In the genomic region with DNA sequence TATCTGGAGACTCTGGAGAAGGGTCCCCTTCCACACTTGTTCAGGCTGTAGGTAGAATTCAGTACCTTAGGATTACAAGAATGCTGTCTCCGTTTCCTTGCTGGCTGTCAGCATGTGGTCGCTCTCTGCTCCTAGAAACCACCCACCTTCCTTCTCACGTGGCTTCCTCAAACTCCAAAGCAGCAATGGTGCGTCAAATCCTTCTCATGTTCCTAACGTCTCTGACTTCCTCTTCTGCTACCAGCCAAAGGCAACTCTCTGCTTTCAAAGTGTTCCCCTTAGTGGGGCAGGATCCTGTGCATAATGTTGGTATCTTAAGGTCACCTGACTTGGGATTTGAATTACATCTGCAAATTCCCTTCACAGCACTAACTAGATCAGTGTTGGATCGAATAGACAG, we compare ENCODE assay signal across 20 cellular contexts. TPM values are rescaled to one million over a fixed set of nuclear protein-coding genes. Genes with fewer than 3 reads are reported as not detected.
DNase-seq lines count a peak whose midpoint lies in the region; ATAC-seq and TF ChIP-seq lines count a peak whose summit lies in the region.
"Had no signal": no experiment of that assay in that cellular context is flagged by ENCODE, and none has a peak within 500 bp of the region (broad histone marks: within the 10 kb centered on the region; RNA-seq: fewer than 3 reads in every experiment).

No MANE protein-coding gene starts in this region.

- H3K27me3 Mint-ChIP-seq in stimulated activated naive CD8-positive, alpha-beta T cell treated with anti-CD3 and anti-CD28 coated beads, Interleukin-15, amount 100 ng/mL, for 72 hours: peaks cover 25% of the 10 kb centered on the region
- H3K27me3 Mint-ChIP-seq in WTC11 (ENCODE audit: low read depth): no peaks in the 10 kb centered on the region
- H3K27me3 Mint-ChIP-seq in activated CD4-positive, alpha-beta T cell treated with anti-CD3 and anti-CD28 coated beads, Interleukin-2, amount 10 ng/mL, durations not matched to agents 7 days and 5 days: peaks cover 23% of the 10 kb centered on the region

- CTCF ChIA-PET in WTC11 (lab: Charles Lee): interaction anchor here (1.5 kb wide), 1 partner anchor 17 kb away, joined by 6 read pairs; no protein-coding TSS in a partner anchor
- CTCF ChIA-PET in activated CD4-positive, alpha-beta T cell treated with anti-CD3 and anti-CD28 coated beads, Interleukin-2, amount 10 ng/mL, durations not matched to agents 7 days and 5 days (lab: Charles Lee): interaction anchor here (0.9 to 1.7 kb wide), 3 partner anchors 16 to 34 kb away, joined by 3 to 5 read pairs (median 3); no protein-coding TSS in a partner anchor

- ATAC-seq in stimulated activated naive CD8-positive, alpha-beta T cell treated with anti-CD3 and anti-CD28 coated beads, Interleukin-15, amount 100 ng/mL, for 72 hours: no peak
- ATAC-seq in stimulated activated naive CD8-positive, alpha-beta T cell treated with anti-CD3 and anti-CD28 coated beads, Interleukin-15, Interleukin-2, amounts not matched to agents 100 U/mL and 50 U/mL, for 24 hours: no peak
- ATAC-seq in WTC11 (no peak), GM21723 (IDR thresholded peaks at IDR 0.05; ENCODE audit: unreplicated experiment) (no peak)

- no peak for DNase-seq in stimulated activated naive CD8-positive, alpha-beta T cell treated with anti-CD3 and anti-CD28 coated beads, Interleukin-15, amount 100 ng/mL, for 72 hours
- DNase-seq in stimulated activated naive CD8-positive, alpha-beta T cell treated with anti-CD3 and anti-CD28 coated beads, Interleukin-15, Interleukin-2, amounts not matched to agents 100 U/mL and 50 U/mL, for 24 hours: no peak
- DNase-seq in NB4 (ENCODE audit: low read depth) (peak; percentile 34), WTC11 (ENCODE audit: low spot score) (no peak), cardiac septum (ENCODE audit: low spot score) (no peak), germinal center (ENCODE audit: low spot score) (no peak)
- DNase-seq in activated CD4-positive, alpha-beta T cell treated with anti-CD3 and anti-CD28 coated beads, Interleukin-2, amount 10 ng/mL, durations not matched to agents 7 days and 5 days: no peak
- DNase-seq: C1 segment of cervical spinal cord, DND-41, GDM1, KG1, NCI-H1417 treated with DMSO at 0.1 percent for 48 hours, NCI-H1930, NCI-H446, PC-9 had no signal

- no peak overlapping the region for H3K4me3 ChIP-seq in NB4 (ENCODE audit: low read depth, low read length)
- H3K4me3 ChIP-seq: HAP-1, PC-9, SJSA1 had no signal

- no peak for TF ChIP-seq POLR2A in NB4 (IDR thresholded peaks at IDR 0.05; ENCODE audit: extremely low read depth, insufficient read length)

- peaks cover 6% of the 10 kb centered on the region for H3K4me1 Mint-ChIP-seq in stimulated activated naive CD8-positive, alpha-beta T cell treated with anti-CD3 and anti-CD28 coated beads, Interleukin-15, amount 100 ng/mL, for 72 hours
- peaks cover 22% of the 10 kb centered on the region for H3K4me1 Mint-ChIP-seq in WTC11
- peaks cover 3% of the 10 kb centered on the region for H3K4me1 Mint-ChIP-seq in activated CD4-positive, alpha-beta T cell treated with anti-CD3 and anti-CD28 coated beads, Interleukin-2, amount 10 ng/mL, durations not matched to agents 7 days and 5 days

- no peaks in the 10 kb centered on the region for H3K9me3 Mint-ChIP-seq in stimulated activated naive CD8-positive, alpha-beta T cell treated with anti-CD3 and anti-CD28 coated beads, Interleukin-15, amount 100 ng/mL, for 72 hours
- H3K9me3 Mint-ChIP-seq in WTC11: no peaks in the 10 kb centered on the region
- no peaks in the 10 kb centered on the region for H3K9me3 Mint-ChIP-seq in activated CD4-positive, alpha-beta T cell treated with anti-CD3 and anti-CD28 coated beads, Interleukin-2, amount 10 ng/mL, durations not matched to agents 7 days and 5 days

- no peaks in the 10 kb centered on the region for H3K36me3 Mint-ChIP-seq in WTC11
- no peaks in the 10 kb centered on the region for H3K36me3 Mint-ChIP-seq in activated CD4-positive, alpha-beta T cell treated with anti-CD3 and anti-CD28 coated beads, Interleukin-2, amount 10 ng/mL, durations not matched to agents 7 days and 5 days (ENCODE audit: low read depth)

- intact Hi-C loops in cardiac septum (cut with DNase I): no loop called here

- POLR2A ChIA-PET in WTC11 (lab: Charles Lee): no interaction called here
- POLR2A ChIA-PET in activated CD4-positive, alpha-beta T cell treated with anti-CD3 and anti-CD28 coated beads, Interleukin-2, amount 10 ng/mL, durations not matched to agents 7 days and 5 days (lab: Charles Lee): no interaction called here

- H3K4me3 Mint-ChIP-seq in stimulated activated naive CD8-positive, alpha-beta T cell treated with anti-CD3 and anti-CD28 coated beads, Interleukin-15, amount 100 ng/mL, for 72 hours: no peak overlapping the region
- no peak overlapping the region for H3K4me3 Mint-ChIP-seq in WTC11
- H3K4me3 Mint-ChIP-seq in activated CD4-positive, alpha-beta T cell treated with anti-CD3 and anti-CD28 coated beads, Interleukin-2, amount 10 ng/mL, durations not matched to agents 7 days and 5 days: no peak overlapping the region

- no peak for TF ChIP-seq CTCF in NB4 (IDR thresholded peaks at IDR 0.05; ENCODE audit: low read depth, low read length)
- TF ChIP-seq CTCF in WTC11 (IDR thresholded peaks at IDR 0.05): no peak

- H3K27ac Mint-ChIP-seq in stimulated activated naive CD8-positive, alpha-beta T cell treated with anti-CD3 and anti-CD28 coated beads, Interleukin-15, amount 100 ng/mL, for 72 hours: peak overlapping the region; percentile 64 to 86
- no peak overlapping the region for H3K27ac Mint-ChIP-seq in WTC11
- H3K27ac Mint-ChIP-seq in activated CD4-positive, alpha-beta T cell treated with anti-CD3 and anti-CD28 coated beads, Interleukin-2, amount 10 ng/mL, durations not matched to agents 7 days and 5 days: no peak overlapping the region

TF ChIP-seq in WTC11, 78 proteins besides CTCF, POLR2A, EP300 and RAD21:
- TF ChIP-seq, protein P1, sequence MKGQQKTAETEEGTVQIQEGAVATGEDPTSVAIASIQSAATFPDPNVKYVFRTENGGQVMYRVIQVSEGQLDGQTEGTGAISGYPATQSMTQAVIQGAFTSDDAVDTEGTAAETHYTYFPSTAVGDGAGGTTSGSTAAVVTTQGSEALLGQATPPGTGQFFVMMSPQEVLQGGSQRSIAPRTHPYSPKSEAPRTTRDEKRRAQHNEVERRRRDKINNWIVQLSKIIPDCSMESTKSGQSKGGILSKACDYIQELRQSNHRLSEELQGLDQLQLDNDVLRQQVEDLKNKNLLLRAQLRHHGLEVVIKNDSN (CRISPR knock-in tag; IDR thresholded peaks at IDR 0.05): 0 out of 2 replicates have a peak, but pooled peaks have one; percentile 18
- TF ChIP-seq GRHL2 (CRISPR knock-in tag; IDR thresholded peaks at IDR 0.05; ENCODE audit: insufficient replicate concordance, severe bottlenecking): no peak
- TF ChIP-seq, protein P2, sequence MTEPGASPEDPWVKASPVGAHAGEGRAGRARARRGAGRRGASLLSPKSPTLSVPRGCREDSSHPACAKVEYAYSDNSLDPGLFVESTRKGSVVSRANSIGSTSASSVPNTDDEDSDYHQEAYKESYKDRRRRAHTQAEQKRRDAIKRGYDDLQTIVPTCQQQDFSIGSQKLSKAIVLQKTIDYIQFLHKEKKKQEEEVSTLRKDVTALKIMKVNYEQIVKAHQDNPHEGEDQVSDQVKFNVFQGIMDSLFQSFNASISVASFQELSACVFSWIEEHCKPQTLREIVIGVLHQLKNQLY (CRISPR knock-in tag; IDR thresholded peaks at IDR 0.05): no peak
- TF ChIP-seq, protein P3, sequence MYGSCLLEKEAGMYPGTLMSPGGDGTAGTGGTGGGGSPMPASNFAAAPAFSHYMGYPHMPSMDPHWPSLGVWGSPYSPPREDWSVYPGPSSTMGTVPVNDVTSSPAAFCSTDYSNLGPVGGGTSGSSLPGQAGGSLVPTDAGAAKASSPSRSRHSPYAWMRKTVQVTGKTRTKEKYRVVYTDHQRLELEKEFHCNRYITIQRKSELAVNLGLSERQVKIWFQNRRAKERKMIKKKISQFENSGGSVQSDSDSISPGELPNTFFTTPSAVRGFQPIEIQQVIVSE (CRISPR knock-in tag; IDR thresholded peaks at IDR 0.05; ENCODE audit: borderline replicate concordance): no peak

RNA-seq across cellular contexts. Expression of a gene that starts 30.9 kb away (rescaled TPM):
- total RNA-seq in WTC11 (2021) (not detected in 3 replicates), cardiac septum (not detected)
- under 1 TPM in 1 of 2 experiments, not detected in 1; 0.62 TPM for total RNA-seq in activated CD4-positive, alpha-beta T cell treated with anti-CD3 and anti-CD28 coated beads, Interleukin-2, amount 10 ng/mL, durations not matched to agents 7 days and 5 days
- total RNA-seq: A172, M059J, PC-9, SJSA1 had no signal

Comparison
In these comparisons a context has a peak if more than half of its experiments do, and no peak if none do; other contexts are left out.
1. H3K27ac Mint-ChIP-seq: peak in stimulated activated naive CD8-positive, alpha-beta T cell treated with anti-CD3 and anti-CD28 coated beads, Interleukin-15, amount 100 ng/mL, for 72 hours (2 of 2); none in WTC11 (single experiment) and activated CD4-positive, alpha-beta T cell treated with anti-CD3 and anti-CD28 coated beads, Interleukin-2, amount 10 ng/mL, durations not matched to agents 7 days and 5 days (single experiment).